38 cellular contexts compared by ENCODE assay signal in genomic region chr9:109796081-109796480, GRCh38. TPM values are rescaled to one million over a fixed set of nuclear protein-coding genes. Genes with fewer than 3 reads are reported as not detected.
"Had no signal": no experiment of that assay in that cellular context is flagged by ENCODE, and none has a peak within 500 bp of the region (broad histone marks: within the 10 kb centered on the region; RNA-seq: fewer than 3 reads in every experiment).

No MANE protein-coding gene starts in this region.

- FAIRE-seq: astrocyte had no signal

- H3K4me3 ChIP-seq: body of pancreas, breast epithelium, MG63, Peyer's patch had no signal

- ATAC-seq: activated T-cell treated with anti-CD3 and anti-CD28 coated beads, Interleukin-2, amount 50 U/mL, for 4 hours; body of pancreas; PC-3; SK-N-SH treated with all-trans-retinoic acid at 6 μM for 48 hours had no signal

- H3K4me1 ChIP-seq: body of pancreas, breast epithelium had no signal

- H3K27me3 ChIP-seq: body of pancreas, breast epithelium, MG63, Peyer's patch had no signal

- DNase-seq: activated B cell treated with CpG ODN at 0.5 μM for 24 hours; activated CD4-positive, alpha-beta memory T cell treated with anti-CD3 and anti-CD28 coated beads for 36 hours; activated CD4-positive, alpha-beta T cell treated with anti-CD3 and anti-CD28 coated beads for 4 hours; activated CD4-positive, alpha-beta T cell treated with anti-CD3 and anti-CD28 coated beads, Interleukin-2, amount 50 U/mL, for 1 hour; activated CD4-positive, CD25-positive, alpha-beta regulatory T cell treated with anti-CD3 and anti-CD28 coated beads, Interleukin-2, amount 50 U/mL, for 72 hours; activated CD8-positive, alpha-beta memory T cell treated with anti-CD3 and anti-CD28 coated beads, Interleukin-2, amount 50 U/mL, for 4 hours; activated effector memory CD4-positive, alpha-beta T cell treated with Interleukin-2 at 50 U/mL for 16 hours; activated naive CD4-positive, alpha-beta T cell treated with anti-CD3 and anti-CD28 coated beads, Interleukin-2, amount 10 ng/mL, durations not matched to agents 7 days and 5 days; activated naive CD8-positive, alpha-beta T cell treated with anti-CD3 and anti-CD28 coated beads for 36 hours; activated T-cell treated with anti-CD3 and anti-CD28 coated beads for 4 hours; activated T-cell treated with anti-CD3 and anti-CD28 coated beads, Interleukin-2, amount 50 U/mL, for 4 hours; amygdala; body of pancreas; central memory CD4-positive, alpha-beta T cell; Kasumi-1; KG1; MG63; NCI-H1048; NCI-H1105 treated with DMSO at 0.1 percent for 48 hours; NCI-H1436; NCI-H1694; NCI-H1930; NCI-H2081 treated with DMSO at 0.1 percent for 48 hours; NCI-H510A; NCI-H526; NCI-H748 treated with DMSO at 0.1 percent for 48 hours; NK-92 treated with Interleukin-12 subunit alpha and Interleukin-12 subunit beta, amount 100 ng/mL, for 24 hours; PC-3; Peyer's patch; RPMI8226; SIG-M5; T-helper 1 cell; T-helper 2 cell; T-helper 9 cell had no signal

- H3K36me3 ChIP-seq: breast epithelium, MG63, Peyer's patch had no signal

- H3K27ac ChIP-seq: body of pancreas, breast epithelium, Peyer's patch, VCaP had no signal

- H3K9me3 ChIP-seq: body of pancreas, breast epithelium, MG63, Peyer's patch had no signal

RNA-seq across cellular contexts. Expression of gene PALM2AKAP2, which starts 16.1 kb away (rescaled TPM):
- total RNA-seq: activated B cell treated with CpG ODN at 0.5 μM for 24 hours; activated naive CD8-positive, alpha-beta T cell treated with anti-CD3 and anti-CD28 coated beads for 36 hours had no signal
